In the genomic region with DNA sequence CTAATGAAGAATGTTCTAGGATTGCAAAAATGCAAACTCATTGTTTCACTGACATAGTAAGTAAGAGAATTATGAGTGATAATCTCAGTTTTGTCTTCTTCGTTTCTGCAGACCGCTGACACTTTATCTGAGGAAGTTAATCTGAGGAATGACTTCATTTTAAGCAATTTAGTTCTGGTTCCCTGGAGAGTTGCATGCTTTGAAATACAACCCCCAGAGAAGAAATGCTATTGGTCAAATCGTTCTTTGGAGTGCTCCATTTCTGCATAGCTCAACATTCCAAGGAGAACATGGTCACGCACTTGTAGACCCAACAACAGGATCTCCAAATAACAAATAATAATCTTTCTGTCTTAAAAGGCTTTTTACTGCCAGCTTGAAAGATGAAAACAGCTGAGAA, we compare ENCODE assay signal across 26 cellular contexts.
"Had no signal": no experiment of that assay in that cellular context is flagged by ENCODE, and none has a peak within 500 bp of the region (broad histone marks: within the 10 kb centered on the region; RNA-seq: fewer than 3 reads in every experiment).

No MANE protein-coding gene starts in this region.

- H3K27ac Mint-ChIP-seq: activated naive CD4-positive, alpha-beta T cell treated with anti-CD3 and anti-CD28 coated beads for 36 hours; activated naive CD8-positive, alpha-beta T cell treated with anti-CD3 and anti-CD28 coated beads for 36 hours; activated T-helper 1 cell treated with anti-CD3 and anti-CD28 coated beads, Interleukin-12 subunit alpha, Interleukin-12 subunit beta, Interleukin-2, Interleukin-4 antibody, amounts not matched to agents 30 ng/mL and 10 ng/mL and 1 ng/mL, durations not matched to agents 14 hours and 24 hours and 36 hours; dendritic cell treated with granulocyte-macrophage colony-stimulating factor and Interleukin-4, amounts not matched to agents 40 ng/mL and 50 ng/mL, for 4 days; endodermal cell; natural killer cell treated with Interleukin-12 subunit alpha and Interleukin-12 subunit beta and Interleukin-15 and Interleukin-18, amount 100 ng/mL, for 72 hours; stimulated activated naive B cell treated with anti-CD40 and anti-IgM and Interleukin-4, amounts not matched to agents 10 μg/mL and 1 μg/mL and 100 μg/mL, for 72 hours; T-helper 1 cell treated with Interleukin-12 subunit alpha and Interleukin-12 subunit beta and Interleukin-4 antibody, amounts not matched to agents 30 μg/mL and 1 μg/mL, for 36 hours had no signal

- H3K4me1 Mint-ChIP-seq: activated naive CD8-positive, alpha-beta T cell treated with anti-CD3 and anti-CD28 coated beads for 36 hours; stimulated activated naive B cell treated with anti-CD40 and anti-IgM and Interleukin-4, amounts not matched to agents 10 μg/mL and 1 μg/mL and 100 μg/mL, for 72 hours had no signal

- DNase-seq: activated CD4-positive, alpha-beta T cell treated with anti-CD3 and anti-CD28 coated beads for 48 hours; activated CD4-positive, alpha-beta T cell treated with anti-CD3 and anti-CD28 coated beads, Interleukin-2, amount 50 U/mL, for 48 hours; activated CD8-positive, alpha-beta memory T cell treated with anti-CD3 and anti-CD28 coated beads for 24 hours; activated effector memory CD4-positive, alpha-beta T cell treated with anti-CD3 and anti-CD28 coated beads, Interleukin-2, amount 50 U/mL, for 16 hours; activated naive CD4-positive, alpha-beta T cell treated with anti-CD3 and anti-CD28 coated beads for 36 hours; activated naive CD8-positive, alpha-beta T cell treated with anti-CD3 and anti-CD28 coated beads for 36 hours; amniotic stem cell; central memory CD4-positive, alpha-beta T cell; endodermal cell; islet precursor cell; mammary epithelial cell; small intestine; stimulated activated CD4-positive, alpha-beta T cell treated with anti-CD3 and anti-CD28 coated beads, Interleukin-1b, Interleukin-23, amount 100 ng/mL, for 48 hours; stimulated activated naive B cell treated with anti-CD40 and anti-IgM and Interleukin-4, amounts not matched to agents 10 μg/mL and 1 μg/mL and 100 μg/mL, for 72 hours; stomach; SW 1271; T-helper 9 cell; WERI-Rb-1 had no signal

- H3K9me3 Mint-ChIP-seq: activated naive CD8-positive, alpha-beta T cell treated with anti-CD3 and anti-CD28 coated beads for 36 hours; dendritic cell treated with granulocyte-macrophage colony-stimulating factor and Interleukin-4, amounts not matched to agents 40 ng/mL and 50 ng/mL, for 4 days; endodermal cell; natural killer cell treated with Interleukin-12 subunit alpha and Interleukin-12 subunit beta and Interleukin-15 and Interleukin-18, amount 100 ng/mL, for 72 hours; stimulated activated naive B cell treated with anti-CD40 and anti-IgM and Interleukin-4, amounts not matched to agents 10 μg/mL and 1 μg/mL and 100 μg/mL, for 72 hours had no signal

- ATAC-seq: activated CD4-positive, CD25-positive, alpha-beta regulatory T cell treated with anti-CD3 and anti-CD28 coated beads, Interleukin-2, amount 50 U/mL, for 24 hours; esophagus mucosa; natural killer cell treated with Interleukin-12 subunit alpha and Interleukin-12 subunit beta and Interleukin-15 and Interleukin-18, amount 100 ng/mL, for 72 hours; sciatic nerve; stimulated activated naive B cell treated with anti-CD40 and anti-IgM and Interleukin-4, amounts not matched to agents 10 μg/mL and 1 μg/mL and 100 μg/mL, for 72 hours had no signal

- H3K36me3 Mint-ChIP-seq: activated naive CD8-positive, alpha-beta T cell treated with anti-CD3 and anti-CD28 coated beads for 36 hours; natural killer cell treated with Interleukin-12 subunit alpha and Interleukin-12 subunit beta and Interleukin-15 and Interleukin-18, amount 100 ng/mL, for 72 hours; stimulated activated naive B cell treated with anti-CD40 and anti-IgM and Interleukin-4, amounts not matched to agents 10 μg/mL and 1 μg/mL and 100 μg/mL, for 72 hours had no signal

- H3K4me3 Mint-ChIP-seq: activated naive CD4-positive, alpha-beta T cell treated with anti-CD3 and anti-CD28 coated beads for 36 hours; activated naive CD8-positive, alpha-beta T cell treated with anti-CD3 and anti-CD28 coated beads for 36 hours; activated T-helper 1 cell treated with anti-CD3 and anti-CD28 coated beads, Interleukin-12 subunit alpha, Interleukin-12 subunit beta, Interleukin-2, Interleukin-4 antibody, amounts not matched to agents 30 ng/mL and 10 ng/mL and 1 ng/mL, durations not matched to agents 14 hours and 24 hours and 36 hours; dendritic cell treated with granulocyte-macrophage colony-stimulating factor and Interleukin-4, amounts not matched to agents 40 ng/mL and 50 ng/mL, for 4 days; endodermal cell; natural killer cell treated with Interleukin-12 subunit alpha and Interleukin-12 subunit beta and Interleukin-15 and Interleukin-18, amount 100 ng/mL, for 72 hours; stimulated activated naive B cell treated with anti-CD40 and anti-IgM and Interleukin-4, amounts not matched to agents 10 μg/mL and 1 μg/mL and 100 μg/mL, for 72 hours; T-helper 1 cell treated with Interleukin-12 subunit alpha and Interleukin-12 subunit beta and Interleukin-4 antibody, amounts not matched to agents 30 μg/mL and 1 μg/mL, for 36 hours had no signal

- H3K27me3 Mint-ChIP-seq: activated naive CD8-positive, alpha-beta T cell treated with anti-CD3 and anti-CD28 coated beads for 36 hours; dendritic cell treated with granulocyte-macrophage colony-stimulating factor and Interleukin-4, amounts not matched to agents 40 ng/mL and 50 ng/mL, for 4 days had no signal

- H3K4me3 ChIP-seq: stomach, tibial nerve had no signal
